In the genomic region with DNA sequence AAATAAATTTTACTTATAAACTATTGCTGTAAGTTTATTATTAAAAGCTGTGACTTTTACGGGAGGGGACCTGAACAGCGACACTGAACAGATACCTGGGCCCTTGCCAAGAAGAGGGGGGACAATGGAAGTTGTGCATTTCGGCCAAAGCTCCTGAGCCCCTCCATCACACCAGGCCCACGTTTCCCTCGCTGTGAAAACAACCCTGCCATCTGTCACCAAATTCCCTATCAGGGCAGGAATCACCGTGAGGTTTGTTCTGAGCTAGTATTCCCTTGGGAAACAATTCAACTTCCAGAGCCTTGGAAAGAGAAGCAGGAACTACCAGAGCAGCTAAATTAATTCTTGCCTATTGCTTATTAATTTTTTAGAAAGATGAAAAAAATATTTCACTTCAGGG, we compare ENCODE assay signal across 26 cellular contexts. TPM values are rescaled to one million over a fixed set of nuclear protein-coding genes. Genes with fewer than 3 reads are reported as not detected.
"Had no signal": no experiment of that assay in that cellular context is flagged by ENCODE, and none has a peak within 500 bp of the region (broad histone marks: within the 10 kb centered on the region; RNA-seq: fewer than 3 reads in every experiment).

No MANE protein-coding gene starts in this region.

- H3K4me3 Mint-ChIP-seq: activated CD4-positive, alpha-beta T cell treated with anti-CD3 and anti-CD28 coated beads, Interleukin-2, amount 10 ng/mL, durations not matched to agents 7 days and 5 days; activated CD8-positive, alpha-beta T cell treated with anti-CD3 and anti-CD28 coated beads, Interleukin-2, amount 10 ng/mL, durations not matched to agents 7 days and 5 days; activated naive CD8-positive, alpha-beta T cell treated with anti-CD3 and anti-CD28 coated beads, Interleukin-2, amount 50 U/mL, for 24 hours; activated T-helper 1 cell treated with anti-CD3 and anti-CD28 coated beads, Interleukin-12 subunit alpha, Interleukin-12 subunit beta, Interleukin-2, Interleukin-4 antibody, amounts not matched to agents 30 ng/mL and 10 ng/mL and 1 ng/mL, durations not matched to agents 14 hours and 24 hours and 36 hours; endodermal cell; naive thymus-derived CD4-positive, alpha-beta T cell; neural crest cell; stimulated activated memory B cell treated with anti-CD40 and anti-IgM and Interleukin-4, amounts not matched to agents 10 μg/mL and 1 μg/mL and 100 μg/mL, for 72 hours had no signal

- H3K4me1 ChIP-seq: gastrocnemius medialis, left lung, stomach, suprapubic skin had no signal

- H3K36me3 ChIP-seq: cardiac muscle cell, esophagus squamous epithelium, gastrocnemius medialis, left lung, stomach, suprapubic skin, tibial nerve, WERI-Rb-1 had no signal

- H3K9me3 ChIP-seq: esophagus squamous epithelium, gastrocnemius medialis, left lung, stomach, suprapubic skin, tibial nerve had no signal

- DNase-seq: activated CD4-positive, alpha-beta T cell treated with anti-CD3 and anti-CD28 coated beads, Interleukin-2, amount 10 ng/mL, durations not matched to agents 7 days and 5 days; activated CD4-positive, CD25-positive, alpha-beta regulatory T cell treated with anti-CD3 and anti-CD28 coated beads, Interleukin-2, amount 50 U/mL, for 72 hours; activated CD8-positive, alpha-beta T cell treated with anti-CD3 and anti-CD28 coated beads, Interleukin-2, amount 10 ng/mL, durations not matched to agents 7 days and 5 days; activated gamma-delta T cell; activated naive CD4-positive, alpha-beta T cell treated with anti-CD3 and anti-CD28 coated beads, Interleukin-2, amount 50 U/mL, for 16 hours; activated naive CD8-positive, alpha-beta T cell treated with anti-CD3 and anti-CD28 coated beads, Interleukin-2, amount 50 U/mL, for 24 hours; cortex of kidney; endodermal cell; esophagus squamous epithelium; gastrocnemius medialis; hippocampal formation; kidney glomerular epithelial cell; left lung; naive thymus-derived CD4-positive, alpha-beta T cell; posterior cingulate gyrus; small intestine; stimulated activated CD4-positive, alpha-beta T cell treated with anti-CD3 and anti-CD28 coated beads, Interleukin-2, amount 100 ng/mL, for 24 hours; stomach; WERI-Rb-1 had no signal

- H3K9me3 Mint-ChIP-seq: activated CD4-positive, alpha-beta T cell treated with anti-CD3 and anti-CD28 coated beads, Interleukin-2, amount 10 ng/mL, durations not matched to agents 7 days and 5 days; activated naive CD8-positive, alpha-beta T cell treated with anti-CD3 and anti-CD28 coated beads, Interleukin-2, amount 50 U/mL, for 24 hours; activated T-helper 1 cell treated with anti-CD3 and anti-CD28 coated beads, Interleukin-12 subunit alpha, Interleukin-12 subunit beta, Interleukin-2, Interleukin-4 antibody, amounts not matched to agents 30 ng/mL and 10 ng/mL and 1 ng/mL, durations not matched to agents 14 hours and 24 hours and 36 hours; endodermal cell; naive thymus-derived CD4-positive, alpha-beta T cell; stimulated activated memory B cell treated with anti-CD40 and anti-IgM and Interleukin-4, amounts not matched to agents 10 μg/mL and 1 μg/mL and 100 μg/mL, for 72 hours had no signal

- H3K27me3 Mint-ChIP-seq: activated naive CD8-positive, alpha-beta T cell treated with anti-CD3 and anti-CD28 coated beads, Interleukin-2, amount 50 U/mL, for 24 hours had no signal

- H3K27me3 ChIP-seq: cardiac muscle cell, esophagus squamous epithelium, gastrocnemius medialis, left lung, stomach, suprapubic skin, tibial nerve had no signal

- H3K4me3 ChIP-seq: cardiac muscle cell, esophagus squamous epithelium, gastrocnemius medialis, left lung, lung, stomach, suprapubic skin, tibial nerve had no signal

- H3K27ac Mint-ChIP-seq: activated CD4-positive, alpha-beta T cell treated with anti-CD3 and anti-CD28 coated beads, Interleukin-2, amount 10 ng/mL, durations not matched to agents 7 days and 5 days; activated CD8-positive, alpha-beta T cell treated with anti-CD3 and anti-CD28 coated beads, Interleukin-2, amount 10 ng/mL, durations not matched to agents 7 days and 5 days; activated naive CD8-positive, alpha-beta T cell treated with anti-CD3 and anti-CD28 coated beads, Interleukin-2, amount 50 U/mL, for 24 hours; activated T-helper 1 cell treated with anti-CD3 and anti-CD28 coated beads, Interleukin-12 subunit alpha, Interleukin-12 subunit beta, Interleukin-2, Interleukin-4 antibody, amounts not matched to agents 30 ng/mL and 10 ng/mL and 1 ng/mL, durations not matched to agents 14 hours and 24 hours and 36 hours; endodermal cell; stimulated activated memory B cell treated with anti-CD40 and anti-IgM and Interleukin-4, amounts not matched to agents 10 μg/mL and 1 μg/mL and 100 μg/mL, for 72 hours had no signal

- H3K36me3 Mint-ChIP-seq: naive thymus-derived CD4-positive, alpha-beta T cell; stimulated activated memory B cell treated with anti-CD40 and anti-IgM and Interleukin-4, amounts not matched to agents 10 μg/mL and 1 μg/mL and 100 μg/mL, for 72 hours had no signal

- H3K4me1 Mint-ChIP-seq: activated CD4-positive, alpha-beta T cell treated with anti-CD3 and anti-CD28 coated beads, Interleukin-2, amount 10 ng/mL, durations not matched to agents 7 days and 5 days; activated naive CD8-positive, alpha-beta T cell treated with anti-CD3 and anti-CD28 coated beads, Interleukin-2, amount 50 U/mL, for 24 hours; naive thymus-derived CD4-positive, alpha-beta T cell; stimulated activated memory B cell treated with anti-CD40 and anti-IgM and Interleukin-4, amounts not matched to agents 10 μg/mL and 1 μg/mL and 100 μg/mL, for 72 hours had no signal

RNA-seq across cellular contexts. Expression of gene VTCN1, which starts 37.0 kb away (rescaled TPM):
- polyA plus RNA-seq: naive thymus-derived CD4-positive, alpha-beta T cell had no signal

RNA-seq across cellular contexts. Expression of gene TRIM45, which starts 52.2 kb away (rescaled TPM):
- polyA plus RNA-seq: naive thymus-derived CD4-positive, alpha-beta T cell had no signal
